Comparison of ENCODE assay signal across 8 cellular contexts in genomic region chr12:115752913-115753726, GRCh38.
DNase-seq lines count a peak whose midpoint lies in the region; ATAC-seq and TF ChIP-seq lines count a peak whose summit lies in the region.

No MANE protein-coding gene starts in this region.

- H3K27ac Mint-ChIP-seq in stimulated activated memory B cell treated with anti-CD40 and anti-IgM and Interleukin-4, amounts not matched to agents 10 μg/mL and 1 μg/mL and 100 μg/mL, for 72 hours: no peak overlapping the region

- peaks cover 6% of the 10 kb centered on the region for H3K27me3 Mint-ChIP-seq in stimulated activated memory B cell treated with anti-CD40 and anti-IgM and Interleukin-4, amounts not matched to agents 10 μg/mL and 1 μg/mL and 100 μg/mL, for 72 hours

- H3K4me3 ChIP-seq in AG10803 (ENCODE audit: low read length) (no peak overlapping the region), astrocyte of the cerebellum (ENCODE audit: low read depth, low read length) (no peak overlapping the region)

- no peaks in the 10 kb centered on the region for H3K9me3 Mint-ChIP-seq in stimulated activated memory B cell treated with anti-CD40 and anti-IgM and Interleukin-4, amounts not matched to agents 10 μg/mL and 1 μg/mL and 100 μg/mL, for 72 hours

- H3K36me3 Mint-ChIP-seq in stimulated activated memory B cell treated with anti-CD40 and anti-IgM and Interleukin-4, amounts not matched to agents 10 μg/mL and 1 μg/mL and 100 μg/mL, for 72 hours: no peaks in the 10 kb centered on the region

- H3K4me1 Mint-ChIP-seq in stimulated activated memory B cell treated with anti-CD40 and anti-IgM and Interleukin-4, amounts not matched to agents 10 μg/mL and 1 μg/mL and 100 μg/mL, for 72 hours: no peaks in the 10 kb centered on the region

- TF ChIP-seq CTCF in AG10803 (conservative IDR thresholded peaks at IDR 0.05; ENCODE audit: low read length): peak; percentile 84
- TF ChIP-seq CTCF in astrocyte of the cerebellum (IDR thresholded peaks at IDR 0.05; ENCODE audit: low read depth, low read length, missing control alignments): peak; percentile 71

- ATAC-seq in stimulated activated memory B cell treated with anti-CD40 and anti-IgM and Interleukin-4, amounts not matched to agents 10 μg/mL and 1 μg/mL and 100 μg/mL, for 72 hours: peak; percentile 36
- ATAC-seq in HG03354 (IDR thresholded peaks at IDR 0.05; ENCODE audit: poor library complexity, severe bottlenecking, unreplicated experiment) (no peak), HG02798 (IDR thresholded peaks at IDR 0.05; ENCODE audit: poor library complexity, unreplicated experiment) (no peak)

- in situ Hi-C loops in astrocyte of the cerebellum (cut with HindIII; ENCODE audit: low sequenced_read_pairs): no loop called here

- DNase-seq in AG10803 (ENCODE audit: low read depth) (peak; percentile 78), GM19238 (ENCODE audit: insufficient read length, low spot score) (peak; percentile 7), NCI-H2196 (lab: John Stamatoyannopoulos, UW; ENCODE audit: unreplicated experiment) (peak; percentile 66), astrocyte of the cerebellum (ENCODE audit: low read depth) (peak; percentile 44), hypothalamus (lab: John Stamatoyannopoulos, UW) (peak in 30 of 51 donors; percentile 1 to 62 (median 10))

- H3K4me3 Mint-ChIP-seq in stimulated activated memory B cell treated with anti-CD40 and anti-IgM and Interleukin-4, amounts not matched to agents 10 μg/mL and 1 μg/mL and 100 μg/mL, for 72 hours: no peak overlapping the region

Comparison
In these comparisons a context has a peak if more than half of its experiments do, and no peak if none do; other contexts are left out.
1. DNase-seq: peak in every context shown above with its lines; median percentile 78 in AG10803; 66 in NCI-H2196; 44 in astrocyte of the cerebellum; 10 in hypothalamus; 7 in GM19238.